Comparison of ENCODE assay signal across 1 cellular context in the genomic region with DNA sequence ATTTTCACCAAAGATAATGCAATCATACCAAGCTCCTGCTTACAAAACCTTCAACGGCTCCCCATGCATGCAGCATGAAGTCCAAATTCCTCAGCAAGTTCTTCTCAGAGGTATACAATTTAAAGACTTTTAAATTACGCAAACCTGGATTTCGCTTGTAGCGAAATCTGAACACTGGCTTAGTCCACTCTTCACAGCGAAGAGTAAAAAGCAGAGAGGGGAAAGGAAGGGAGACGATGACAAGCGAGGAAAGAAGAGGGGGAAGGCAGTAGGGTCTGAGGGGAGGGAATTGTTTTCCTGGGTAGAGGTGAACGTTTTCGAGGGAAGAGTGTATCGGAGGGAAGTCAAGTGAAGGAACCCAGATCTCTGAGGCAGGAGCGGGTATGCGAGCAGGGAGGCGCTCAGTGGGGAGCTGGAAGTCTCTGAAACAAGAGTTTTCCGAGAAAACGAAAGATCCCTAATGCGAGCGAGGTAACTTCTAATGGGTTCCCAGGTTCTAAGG.
TF ChIP-seq lines count a peak whose summit lies in the region.

No MANE protein-coding gene starts in this region.

TF ChIP-seq in endothelial cell of umbilical vein, 7 proteins besides CTCF, POLR2A, EP300 and RAD21:
- no peak for TF ChIP-seq GATA2 (IDR thresholded peaks at IDR 0.05; ENCODE audit: insufficient read depth, insufficient read length, low read depth, low read length)
- no peak for TF ChIP-seq FOS (IDR thresholded peaks at IDR 0.05; ENCODE audit: borderline replicate concordance, insufficient read depth, low read length)
- TF ChIP-seq MAX (IDR thresholded peaks at IDR 0.05; ENCODE audit: insufficient read depth, insufficient read length), result no peak
- no peak for TF ChIP-seq JUN (IDR thresholded peaks at IDR 0.05; ENCODE audit: borderline replicate concordance, insufficient read depth, insufficient read length, low read depth)
- peak; percentile 27 for TF ChIP-seq EZH2 (IDR thresholded peaks at IDR 0.05; ENCODE audit: borderline replicate concordance, low read depth, low read length, severe bottlenecking)
- no peak for TF ChIP-seq MYC (IDR thresholded peaks at IDR 0.05; ENCODE audit: low read depth, low read length)
TF ChIP-seq in endothelial cell of umbilical vein: peak in this region for 1.
